ENCODE assay signal across 8 cellular contexts in genomic region chr11:33258631-33259184, GRCh38. TPM values are rescaled to one million over a fixed set of nuclear protein-coding genes. Genes with fewer than 3 reads are reported as not detected.
DNase-seq lines count a peak whose midpoint lies in the region; ATAC-seq and TF ChIP-seq lines count a peak whose summit lies in the region.

No MANE protein-coding gene starts in this region.

- H3K9me3 Mint-ChIP-seq in H9 = peaks cover 0 to 2% of the 10 kb centered on the region in 2 experiments; a peak in 2 of 5 replicates

- in situ Hi-C loops in brain microvascular endothelial cell (cut with HindIII; ENCODE audit: low pct_ligation_motif_present, low sequenced_read_pairs) = no loop called here

- H2AFZ ChIP-seq in H9 (ENCODE audit: low read length) = no peak overlapping the region

- no peaks in the 10 kb centered on the region for H3K9me3 ChIP-seq in H9 (ENCODE audit: control insufficient read depth, low read depth, low read length)
- H3K9me3 ChIP-seq in subcutaneous abdominal adipose tissue (ENCODE audit: control insufficient read depth in 5 of 5, low read length in 5 of 5) = no peaks in the 10 kb centered on the region

- no peak overlapping the region for H2BK5ac ChIP-seq in H9 (ENCODE audit: insufficient read length, low read length)

- peak overlapping the region; percentile 92 for H3K18ac ChIP-seq in H9 (ENCODE audit: insufficient read length, low read depth, low read length)

- H2BK120ac ChIP-seq in H9 (ENCODE audit: low read depth, low read length, poor library complexity, severe bottlenecking) = no peak overlapping the region

- peaks cover 15% of the 10 kb centered on the region; the same call in 1 of the 2 replicates for H3K79me2 ChIP-seq in H9 (ENCODE audit: insufficient read depth, low read length)

- ATAC-seq in HG03175 (IDR thresholded peaks at IDR 0.05; ENCODE audit: unreplicated experiment) = no peak

- H2AK5ac ChIP-seq in H9 (ENCODE audit: insufficient read length, low read length) = no peak overlapping the region

- DNase-seq in GDM1 (lab: John Stamatoyannopoulos, UW) (peak; percentile 55), H9 (no peak), NCI-H82 (lab: John Stamatoyannopoulos, UW) (peak; percentile 80), brain microvascular endothelial cell (peak; percentile 39), kidney epithelial cell (ENCODE audit: low read depth) (no peak), mesenteric fat pad (ENCODE audit: low spot score) (no peak)

- H3K27ac ChIP-seq in H9 (ENCODE audit: insufficient read length, low read depth, low read length) (no peak overlapping the region), brain microvascular endothelial cell (peak overlapping the region; percentile 99), subcutaneous abdominal adipose tissue (ENCODE audit: low read depth, low read length) (peak overlapping the region; percentile 100)

- H3K23me2 ChIP-seq in H9 (ENCODE audit: insufficient read length, low read depth, low read length, poor library complexity, severe bottlenecking) = peaks cover 8% of the 10 kb centered on the region

- H3K4me3 Mint-ChIP-seq in H9 = peak overlapping the region; percentile 86 to 93

- no peaks in the 10 kb centered on the region for H3K79me1 ChIP-seq in H9 (ENCODE audit: insufficient read depth, low read depth, low read length, poor library complexity, severe bottlenecking)

- no peak for TF ChIP-seq CTCF in H9 (conservative IDR thresholded peaks at IDR 0.05)
- no peak for TF ChIP-seq CTCF in brain microvascular endothelial cell (IDR thresholded peaks at IDR 0.05; ENCODE audit: low read depth, low read length, missing control alignments)
- TF ChIP-seq CTCF in kidney epithelial cell (IDR thresholded peaks at IDR 0.05; ENCODE audit: insufficient read depth, low read length, poor library complexity, severe bottlenecking) = no peak

- H4K91ac ChIP-seq in H9 (ENCODE audit: insufficient read length, low read depth, low read length) = no peak overlapping the region

- H3K14ac ChIP-seq in H9 (ENCODE audit: insufficient read depth, low read length) = 0 out of 2 replicates have a peak overlapping the region, but pooled peaks have one; percentile 97

- no peak overlapping the region for H2BK15ac ChIP-seq in H9 (ENCODE audit: low read depth, low read length)

- H3K9ac ChIP-seq in H9 (ENCODE audit: extremely low read depth, insufficient read length, low read length) (peak overlapping the region; percentile 54), subcutaneous abdominal adipose tissue (ENCODE audit: low read length in 5 of 5) (peak overlapping the region; percentile 90 to 100 (median 99))

- H3K4me2 ChIP-seq in H9 (ENCODE audit: insufficient read depth, insufficient read length, low read length) = peak overlapping the region; percentile 88

- H3K36me3 Mint-ChIP-seq in H9 (ENCODE audit: insufficient read depth in 1 of 3, low read depth in 3 of 3) = peaks cover 0 to 4% (median 2%) of the 10 kb centered on the region in 3 experiments; a peak in 2 of 7 replicates

- no peak overlapping the region for H2BK12ac ChIP-seq in H9 (ENCODE audit: insufficient read length, low read depth, low read length)

- H3K4ac ChIP-seq in H9 (ENCODE audit: low read depth, low read length) = no peak overlapping the region

- H3K23ac ChIP-seq in H9 (ENCODE audit: insufficient read length, low read depth, low read length) = no peak overlapping the region

- peaks cover 29 to 35% of the 10 kb centered on the region in 2 experiments for H3K4me1 Mint-ChIP-seq in H9

- H4K5ac ChIP-seq in H9 (ENCODE audit: insufficient read length, low read depth, low read length) = no peak overlapping the region

- H3K4me1 ChIP-seq in H9 (ENCODE audit: insufficient read depth, low read length) (no peaks in the 10 kb centered on the region), subcutaneous abdominal adipose tissue (ENCODE audit: control insufficient read depth in 5 of 5, insufficient read depth in 5 of 5, low read length in 5 of 5) (peaks cover 0 to 45% (median 42%) of the 10 kb centered on the region in 5 donors)

- H4K20me1 ChIP-seq in H9 (ENCODE audit: control insufficient read depth, insufficient read depth, insufficient read length) = no peaks in the 10 kb centered on the region

- H4K8ac ChIP-seq in H9 (replicated peaks; ENCODE audit: insufficient read length, low read depth, low read length) = no peak overlapping the region

- peak overlapping the region; percentile 98 to 99 (median 99) for H3K27ac Mint-ChIP-seq in H9

- no peak overlapping the region for H3K56ac ChIP-seq in H9 (ENCODE audit: insufficient read length, low read depth, low read length)

- H3K36me3 ChIP-seq in brain microvascular endothelial cell (replicated peaks) = no peaks in the 10 kb centered on the region
- H3K36me3 ChIP-seq in kidney epithelial cell (ENCODE audit: control insufficient read depth, insufficient read depth, low read length) = no peaks in the 10 kb centered on the region
- no peaks in the 10 kb centered on the region for H3K36me3 ChIP-seq in subcutaneous abdominal adipose tissue (ENCODE audit: control insufficient read depth in 5 of 5, insufficient read depth in 5 of 5, low read length in 5 of 5)

- no peak overlapping the region for H3T11ph ChIP-seq in H9 (ENCODE audit: low read length)

- no CpG with 5 or more reads among the region's 14 CpGs for WGBS in H9 (ENCODE audit: extremely low coverage, insufficient read length, low lambda C conversion rate)

- no peaks in the 10 kb centered on the region for H3K27me3 Mint-ChIP-seq in H9 (ENCODE audit: low read depth)

- H3K4me3 ChIP-seq in brain microvascular endothelial cell (ENCODE audit: low read depth, low read length) (peak overlapping the region; percentile 90), kidney epithelial cell (ENCODE audit: low read depth, low read length) (peak overlapping the region; percentile 84), subcutaneous abdominal adipose tissue (ENCODE audit: low read depth in 1 of 5, low read length in 5 of 5) (peak overlapping the region; percentile 80 to 99 (median 93))

- H2BK20ac ChIP-seq in H9 (ENCODE audit: low read depth, low read length, poor library complexity, severe bottlenecking) = no peak overlapping the region

- H3K27me3 ChIP-seq in H9 (ENCODE audit: insufficient read depth, low read length) (no peaks in the 10 kb centered on the region), brain microvascular endothelial cell (replicated peaks) (no peaks in the 10 kb centered on the region), kidney epithelial cell (ENCODE audit: control insufficient read depth, insufficient read depth, low read length) (no peaks in the 10 kb centered on the region), subcutaneous abdominal adipose tissue (ENCODE audit: control insufficient read depth in 5 of 5, insufficient read depth in 4 of 5, low read length in 5 of 5) (no peaks in the 10 kb centered on the region)

RNA-seq across cellular contexts. Expression of gene HIPK3, which starts 1.5 kb away (rescaled TPM):
- total RNA-seq in H9 (2021) = 21.7 and 23.4 TPM in 2 replicates
- total RNA-seq in kidney epithelial cell = 45.0 and 66.8 TPM in 2 replicates
- total RNA-seq in mesenteric fat pad = 219 TPM

Comparison
In these comparisons a context has a peak if more than half of its experiments do, and no peak if none do; other contexts are left out.
1. DNase-seq: peak in GDM1 (single experiment), NCI-H82 (single experiment) and brain microvascular endothelial cell (single experiment); none in H9 (single experiment), kidney epithelial cell (single experiment) and mesenteric fat pad (single experiment).
2. Peak in every context shown above with its lines, with median percentiles within 50 percentile points of each other: H3K4me3 ChIP-seq.